Comparison of ENCODE assay signal across 32 cellular contexts in genomic region chr2:84861539-84861938, GRCh38. TPM values are rescaled to one million over a fixed set of nuclear protein-coding genes. Genes with fewer than 3 reads are reported as not detected.
A peak's percentile ranks its signal among the peaks of the same experiment; 100 is the strongest.
DNase-seq lines count a peak whose midpoint lies in the region; ATAC-seq lines count a peak whose summit lies in the region.
"Had no signal": no experiment of that assay in that cellular context is flagged by ENCODE, and none has a peak within 500 bp of the region (broad histone marks: within the 10 kb centered on the region; RNA-seq: fewer than 3 reads in every experiment).

No MANE protein-coding gene starts in this region.

- no peaks in the 10 kb centered on the region for H3K27me3 ChIP-seq in CD8-positive, alpha-beta memory T cell (ENCODE audit: insufficient read depth, low read length, poor library complexity, severe bottlenecking)
- H3K27me3 ChIP-seq: BE2C, ovary had no signal

- no peaks in the 10 kb centered on the region for H3K9me3 Mint-ChIP-seq in activated T-cell treated with anti-CD3 and anti-CD28 coated beads, Interleukin-2, amount 50 U/mL, for 24 hours
- H3K9me3 Mint-ChIP-seq in CD8-positive, alpha-beta memory T cell, result no peaks in the 10 kb centered on the region
- H3K9me3 Mint-ChIP-seq in activated T-helper 17 cell treated with anti-CD3 and anti-CD28 coated beads, Interleukin-2, amount 50 U/mL, for 72 hours, result no peaks in the 10 kb centered on the region

- H3K4me1 Mint-ChIP-seq in activated T-cell treated with anti-CD3 and anti-CD28 coated beads, Interleukin-2, amount 50 U/mL, for 24 hours (ENCODE audit: low read depth), result peaks cover 92% of the 10 kb centered on the region
- H3K4me1 Mint-ChIP-seq in CD8-positive, alpha-beta memory T cell, result peaks cover 79 to 94% (median 87%) of the 10 kb centered on the region in 3 donors
- peaks cover 63% of the 10 kb centered on the region for H3K4me1 Mint-ChIP-seq in activated T-helper 17 cell treated with anti-CD3 and anti-CD28 coated beads, Interleukin-2, amount 50 U/mL, for 72 hours
- H3K4me1 Mint-ChIP-seq: brain had no signal

- H3K27ac ChIP-seq in CD8-positive, alpha-beta memory T cell (ENCODE audit: low read depth, low read length), result no peak overlapping the region
- H3K27ac ChIP-seq: ovary, skin epidermis, VCaP had no signal

- H3K4me1 ChIP-seq in CD8-positive, alpha-beta memory T cell (ENCODE audit: insufficient read depth, low read length), result peaks cover 93% of the 10 kb centered on the region
- H3K4me1 ChIP-seq: BE2C, Caco-2 had no signal

- ATAC-seq in activated T-helper 17 cell treated with anti-CD3 and anti-CD28 coated beads, Interleukin-2, amount 50 U/mL, for 72 hours (replicated peaks), result no peak
- ATAC-seq: HepG2, mucosa of descending colon had no signal

- peak overlapping the region; percentile 40 for H3K4me3 Mint-ChIP-seq in activated T-cell treated with anti-CD3 and anti-CD28 coated beads, Interleukin-2, amount 50 U/mL, for 24 hours
- peak overlapping the region in 2 of 7 donors; percentile 33 to 62 for H3K4me3 Mint-ChIP-seq in CD8-positive, alpha-beta memory T cell
- H3K4me3 Mint-ChIP-seq in activated T-helper 17 cell treated with anti-CD3 and anti-CD28 coated beads, Interleukin-2, amount 50 U/mL, for 72 hours, result peak overlapping the region; percentile 22
- H3K4me3 Mint-ChIP-seq: brain, type B pancreatic cell had no signal

- no peaks in the 10 kb centered on the region for H3K36me3 ChIP-seq in CD8-positive, alpha-beta memory T cell (ENCODE audit: insufficient read depth, low read length)
- H3K36me3 ChIP-seq: BE2C, ovary had no signal

- H3K9me3 ChIP-seq in CD8-positive, alpha-beta memory T cell (ENCODE audit: low read length), result no peaks in the 10 kb centered on the region
- H3K9me3 ChIP-seq: BE2C, Caco-2, mucosa of descending colon, ovary had no signal

- H3K4me3 ChIP-seq in CD8-positive, alpha-beta memory T cell (ENCODE audit: low read length), result peak overlapping the region; percentile 14
- H3K4me3 ChIP-seq: lung, mucosa of descending colon, ovary, skin epidermis had no signal

- CTCF ChIA-PET in CD8-positive, alpha-beta memory T cell (lab: Charles Lee), result interaction anchor here (1.2 to 4.1 kb wide), 8 partner anchors 12 to 364 kb away, joined by 3 to 26 read pairs (median 8); partner anchors contain the start of gene TRABD2A

- POLR2A ChIA-PET in CD8-positive, alpha-beta memory T cell (lab: Charles Lee), result no interaction called here

- H3K36me3 Mint-ChIP-seq in activated T-cell treated with anti-CD3 and anti-CD28 coated beads, Interleukin-2, amount 50 U/mL, for 24 hours (ENCODE audit: low read depth), result peaks cover 37% of the 10 kb centered on the region
- peaks cover 6 to 16% (median 10%) of the 10 kb centered on the region in 3 donors for H3K36me3 Mint-ChIP-seq in CD8-positive, alpha-beta memory T cell
- peaks cover 3% of the 10 kb centered on the region for H3K36me3 Mint-ChIP-seq in activated T-helper 17 cell treated with anti-CD3 and anti-CD28 coated beads, Interleukin-2, amount 50 U/mL, for 72 hours (ENCODE audit: low read depth)
- H3K36me3 Mint-ChIP-seq: brain, type B pancreatic cell had no signal

- no peaks in the 10 kb centered on the region for H3K27me3 Mint-ChIP-seq in activated T-cell treated with anti-CD3 and anti-CD28 coated beads, Interleukin-2, amount 50 U/mL, for 24 hours
- no peaks in the 10 kb centered on the region for H3K27me3 Mint-ChIP-seq in CD8-positive, alpha-beta memory T cell
- H3K27me3 Mint-ChIP-seq in activated T-helper 17 cell treated with anti-CD3 and anti-CD28 coated beads, Interleukin-2, amount 50 U/mL, for 72 hours, result no peaks in the 10 kb centered on the region

- no peak for DNase-seq in activated T-cell treated with anti-CD3 and anti-CD28 coated beads, Interleukin-2, amount 50 U/mL, for 24 hours
- no peak for DNase-seq in activated T-cell treated with anti-CD3 and anti-CD28 coated beads, Interleukin-2, amount 50 U/mL, for 1 hour
- DNase-seq in CD8-positive, alpha-beta memory T cell, result no peak
- DNase-seq in islet precursor cell (peak; percentile 39), DMS 273 (lab: John Stamatoyannopoulos, UW; ENCODE audit: unreplicated experiment) (no peak), NCI-H1694 treated with DMSO at 0.1 percent for 48 hours (lab: John Stamatoyannopoulos, UW) (no peak), cerebellar cortex (ENCODE audit: low spot score) (no peak)
- DNase-seq: ACHN; activated CD8-positive, alpha-beta memory T cell treated with anti-CD3 and anti-CD28 coated beads for 24 hours; BE2C; Caco-2; DND-41; effector CD8-positive, alpha-beta T cell; erythroblast; H7; head of caudate nucleus; Kasumi-1; kidney glomerular epithelial cell; mucosa of descending colon; NCI-H1436 treated with DMSO at 0.1 percent for 48 hours; NCI-H446 treated with DMSO at 0.1 percent for 48 hours; NCI-H82; ovary; RPMI8226; stimulated activated CD4-positive, alpha-beta T cell treated with anti-CD3 and anti-CD28 coated beads, Interleukin-1b, Interleukin-23, amount 100 ng/mL, for 48 hours had no signal

- peak overlapping the region; percentile 81 for H3K27ac Mint-ChIP-seq in activated T-cell treated with anti-CD3 and anti-CD28 coated beads, Interleukin-2, amount 50 U/mL, for 24 hours
- peak overlapping the region; percentile 13 to 78 (median 62) for H3K27ac Mint-ChIP-seq in CD8-positive, alpha-beta memory T cell
- peak overlapping the region; percentile 77 for H3K27ac Mint-ChIP-seq in activated T-helper 17 cell treated with anti-CD3 and anti-CD28 coated beads, Interleukin-2, amount 50 U/mL, for 72 hours
- H3K27ac Mint-ChIP-seq: brain, type B pancreatic cell had no signal

RNA-seq across cellular contexts. Expression of gene TRABD2A, which starts 19.3 kb away (rescaled TPM):
- 10 to 100 TPM; 20.3 to 20.8 TPM for total RNA-seq in CD8-positive, alpha-beta memory T cell
- 36.6 TPM for polyA plus RNA-seq in CD8-positive, alpha-beta memory T cell
- 10 to 100 TPM; 28.6 to 32.3 TPM for total RNA-seq in activated T-helper 17 cell treated with anti-CD3 and anti-CD28 coated beads, Interleukin-2, amount 50 U/mL, for 72 hours
- total RNA-seq: HepG2 had no signal

RNA-seq across cellular contexts. Expression of gene TMSB10, which starts 43.9 kb away (rescaled TPM):
- total RNA-seq in CD8-positive, alpha-beta memory T cell, result 1,000 to 10,000 TPM; 1,121 to 1,125 TPM
- polyA plus RNA-seq in CD8-positive, alpha-beta memory T cell, result 4,836 TPM
- total RNA-seq in activated T-helper 17 cell treated with anti-CD3 and anti-CD28 coated beads, Interleukin-2, amount 50 U/mL, for 72 hours, result 1,000 to 10,000 TPM; 2,616 to 3,068 TPM
